In genomic region chr7:114933665-114934064, GRCh38 we compare ENCODE assay signal across 25 cellular contexts. TPM values are rescaled to one million over a fixed set of nuclear protein-coding genes. Genes with fewer than 3 reads are reported as not detected.
DNase-seq lines count a peak whose midpoint lies in the region; ATAC-seq and TF ChIP-seq lines count a peak whose summit lies in the region.
"Had no signal": no experiment of that assay in that cellular context is flagged by ENCODE, and none has a peak within 500 bp of the region (broad histone marks: within the 10 kb centered on the region; RNA-seq: fewer than 3 reads in every experiment).

No MANE protein-coding gene starts in this region.

- H3K9ac ChIP-seq in OCI-LY3 (ENCODE audit: low read length): peak overlapping the region; percentile 91
- H3K9ac ChIP-seq: neural progenitor cell, SK-N-SH had no signal

- H3K9me3 Mint-ChIP-seq in activated CD4-positive, alpha-beta T cell treated with anti-CD3 and anti-CD28 coated beads, Interleukin-2, amount 10 ng/mL, durations not matched to agents 24 days and 14 days: peaks cover 2% of the 10 kb centered on the region
- H3K9me3 Mint-ChIP-seq in activated CD4-positive, alpha-beta T cell treated with anti-CD3 and anti-CD28 coated beads, Interleukin-2, amount 10 ng/mL, durations not matched to agents 7 days and 5 days: no peaks in the 10 kb centered on the region
- no peaks in the 10 kb centered on the region for H3K9me3 Mint-ChIP-seq in CD8-positive, alpha-beta memory T cell
- H3K9me3 Mint-ChIP-seq: activated naive CD4-positive, alpha-beta T cell treated with anti-CD3 and anti-CD28 coated beads, Interleukin-2, amount 10 ng/mL, durations not matched to agents 7 days and 5 days; H9; neural progenitor cell; T-helper 1 cell treated with Interleukin-12 subunit alpha and Interleukin-12 subunit beta and Interleukin-4 antibody, amounts not matched to agents 30 μg/mL and 1 μg/mL, for 36 hours had no signal

- intact Hi-C loops in activated CD4-positive, alpha-beta T cell treated with anti-CD3 and anti-CD28 coated beads, Interleukin-2, amount 10 ng/mL, durations not matched to agents 24 days and 14 days (cut with micrococcal nuclease): loop anchor here (2.0 to 5.0 kb wide), 3 partner anchors 17 to 66 kb away; no protein-coding TSS in a partner anchor
- intact Hi-C loops in spleen (cut with DNase I; ENCODE audit: low total_unique reads): no loop called here

- H3K4me1 ChIP-seq in CD8-positive, alpha-beta memory T cell (ENCODE audit: insufficient read depth, low read length): peaks cover 81% of the 10 kb centered on the region
- peaks cover 86% of the 10 kb centered on the region for H3K4me1 ChIP-seq in OCI-LY3 (ENCODE audit: low read length)
- peaks cover 49 to 98% (median 85%) of the 10 kb centered on the region in 6 donors for H3K4me1 ChIP-seq in spleen
- H3K4me1 ChIP-seq: foreskin keratinocyte had no signal

- no peak overlapping the region for H2AFZ ChIP-seq in OCI-LY3 (ENCODE audit: low read depth, low read length)
- H2AFZ ChIP-seq: neural progenitor cell had no signal

- 74 to 88% (median 84%) methylated on average over 5 of the region's 5 CpGs for WGBS in spleen, 5 donors

- no peak overlapping the region for H3K27ac ChIP-seq in CD8-positive, alpha-beta memory T cell (ENCODE audit: low read depth, low read length)
- H3K27ac ChIP-seq in OCI-LY3 (ENCODE audit: low read length) (peak overlapping the region; percentile 96), spleen (peak overlapping the region; percentile 9 to 97 (median 62))
- H3K27ac ChIP-seq: 22Rv1, foreskin keratinocyte, neural progenitor cell had no signal

- peaks cover 46% of the 10 kb centered on the region for H3K4me1 Mint-ChIP-seq in activated CD4-positive, alpha-beta T cell treated with anti-CD3 and anti-CD28 coated beads, Interleukin-2, amount 10 ng/mL, durations not matched to agents 24 days and 14 days
- peaks cover 38% of the 10 kb centered on the region for H3K4me1 Mint-ChIP-seq in activated CD4-positive, alpha-beta T cell treated with anti-CD3 and anti-CD28 coated beads, Interleukin-2, amount 10 ng/mL, durations not matched to agents 7 days and 5 days
- H3K4me1 Mint-ChIP-seq in CD8-positive, alpha-beta memory T cell: peaks cover 4 to 49% (median 40%) of the 10 kb centered on the region in 3 donors

- no peaks in the 10 kb centered on the region for H3K9me3 ChIP-seq in CD8-positive, alpha-beta memory T cell (ENCODE audit: low read length)
- no peaks in the 10 kb centered on the region for H3K9me3 ChIP-seq in OCI-LY3 (ENCODE audit: insufficient read depth, low read length)
- no peaks in the 10 kb centered on the region for H3K9me3 ChIP-seq in spleen
- H3K9me3 ChIP-seq: heart left ventricle, right atrium auricular region, SK-N-SH had no signal

- H3K4me3 ChIP-seq in CD8-positive, alpha-beta memory T cell (ENCODE audit: low read length): no peak overlapping the region
- peak overlapping the region; percentile 72 for H3K4me3 ChIP-seq in OCI-LY3 (ENCODE audit: low read length)
- peak overlapping the region in 1 of 8 donors; percentile 1 for H3K4me3 ChIP-seq in spleen
- H3K4me3 ChIP-seq: heart left ventricle, lung, neural progenitor cell, right atrium auricular region had no signal

- H4K20me1 ChIP-seq in OCI-LY3 (ENCODE audit: insufficient read depth, low read length): peaks cover 20% of the 10 kb centered on the region; the same call in 1 of the 2 replicates

- CTCF ChIA-PET in activated CD4-positive, alpha-beta T cell treated with anti-CD3 and anti-CD28 coated beads, Interleukin-2, amount 10 ng/mL, durations not matched to agents 7 days and 5 days (lab: Charles Lee): interaction anchor here (1.0 to 1.1 kb wide), 2 partner anchors 11 to 47 kb away, joined by 3 read pairs; no protein-coding TSS in a partner anchor
- CTCF ChIA-PET in CD8-positive, alpha-beta memory T cell (lab: Charles Lee): no interaction called here

- no peak for ATAC-seq in HG02981 (IDR thresholded peaks at IDR 0.05; ENCODE audit: unreplicated experiment)
- ATAC-seq: foreskin keratinocyte, heart left ventricle had no signal

- no peak for DNase-seq in activated CD4-positive, alpha-beta T cell treated with anti-CD3 and anti-CD28 coated beads, Interleukin-2, amount 10 ng/mL, durations not matched to agents 24 days and 14 days
- no peak for DNase-seq in activated CD4-positive, alpha-beta T cell treated with anti-CD3 and anti-CD28 coated beads, Interleukin-2, amount 10 ng/mL, durations not matched to agents 7 days and 5 days
- DNase-seq in CD8-positive, alpha-beta memory T cell: no peak
- no peak for DNase-seq in spleen
- no peak for DNase-seq in effector CD8-positive, alpha-beta T cell (lab: John Stamatoyannopoulos, UW)
- no peak for DNase-seq in amniotic stem cell (lab: John Stamatoyannopoulos, UW)
- DNase-seq: activated naive CD4-positive, alpha-beta T cell treated with anti-CD3 and anti-CD28 coated beads, Interleukin-2, amount 10 ng/mL, durations not matched to agents 7 days and 5 days; aorta; foreskin keratinocyte; H9; heart left ventricle; KBM-7; kidney glomerular epithelial cell; MM.1S; NCI-H1417; NCI-H2107; NCI-H82; SK-N-SH had no signal

- peak overlapping the region; percentile 87 for H3K4me2 ChIP-seq in OCI-LY3 (ENCODE audit: low read length)
- H3K4me2 ChIP-seq: neural progenitor cell, SK-N-SH had no signal

- H3K27me3 ChIP-seq in CD8-positive, alpha-beta memory T cell (ENCODE audit: insufficient read depth, low read length, poor library complexity, severe bottlenecking): no peaks in the 10 kb centered on the region
- H3K27me3 ChIP-seq in OCI-LY3 (ENCODE audit: low read depth, low read length) (no peaks in the 10 kb centered on the region), spleen (replicated peaks in 1 of 7) (no peaks in the 10 kb centered on the region)
- H3K27me3 ChIP-seq: foreskin keratinocyte, heart left ventricle, neural progenitor cell, right atrium auricular region had no signal

- POLR2A ChIA-PET in activated CD4-positive, alpha-beta T cell treated with anti-CD3 and anti-CD28 coated beads, Interleukin-2, amount 10 ng/mL, durations not matched to agents 7 days and 5 days (lab: Charles Lee): no interaction called here
- POLR2A ChIA-PET in CD8-positive, alpha-beta memory T cell (lab: Charles Lee): no interaction called here

- no peaks in the 10 kb centered on the region for H3K27me3 Mint-ChIP-seq in activated CD4-positive, alpha-beta T cell treated with anti-CD3 and anti-CD28 coated beads, Interleukin-2, amount 10 ng/mL, durations not matched to agents 24 days and 14 days
- no peaks in the 10 kb centered on the region for H3K27me3 Mint-ChIP-seq in activated CD4-positive, alpha-beta T cell treated with anti-CD3 and anti-CD28 coated beads, Interleukin-2, amount 10 ng/mL, durations not matched to agents 7 days and 5 days
- no peaks in the 10 kb centered on the region for H3K27me3 Mint-ChIP-seq in CD8-positive, alpha-beta memory T cell
- H3K27me3 Mint-ChIP-seq: activated naive CD4-positive, alpha-beta T cell treated with anti-CD3 and anti-CD28 coated beads, Interleukin-2, amount 10 ng/mL, durations not matched to agents 7 days and 5 days had no signal

- TF ChIP-seq CTCF in OCI-LY3 (IDR thresholded peaks at IDR 0.05; ENCODE audit: low read depth, low read length): no peak
- no peak for TF ChIP-seq CTCF in spleen (IDR thresholded peaks at IDR 0.05 in 8 of 11, conservative IDR thresholded peaks at IDR 0.05 in 3 of 11)

- H3K36me3 ChIP-seq in CD8-positive, alpha-beta memory T cell (ENCODE audit: insufficient read depth, low read length): no peaks in the 10 kb centered on the region
- H3K36me3 ChIP-seq in OCI-LY3 (replicated peaks; ENCODE audit: low read depth, low read length) (peaks cover 20% of the 10 kb centered on the region), spleen (no peaks in the 10 kb centered on the region)
- H3K36me3 ChIP-seq: heart left ventricle, neural progenitor cell, right atrium auricular region had no signal

- peak overlapping the region; percentile 25 for H3K4me3 Mint-ChIP-seq in activated CD4-positive, alpha-beta T cell treated with anti-CD3 and anti-CD28 coated beads, Interleukin-2, amount 10 ng/mL, durations not matched to agents 24 days and 14 days
- H3K4me3 Mint-ChIP-seq in activated CD4-positive, alpha-beta T cell treated with anti-CD3 and anti-CD28 coated beads, Interleukin-2, amount 10 ng/mL, durations not matched to agents 7 days and 5 days: no peak overlapping the region
- H3K4me3 Mint-ChIP-seq in CD8-positive, alpha-beta memory T cell: peak overlapping the region in 6 of 7 donors; percentile 23 to 69 (median 46)
- H3K4me3 Mint-ChIP-seq: activated naive CD4-positive, alpha-beta T cell treated with anti-CD3 and anti-CD28 coated beads, Interleukin-2, amount 10 ng/mL, durations not matched to agents 7 days and 5 days; H9; neural progenitor cell had no signal

- H3K36me3 Mint-ChIP-seq in activated CD4-positive, alpha-beta T cell treated with anti-CD3 and anti-CD28 coated beads, Interleukin-2, amount 10 ng/mL, durations not matched to agents 24 days and 14 days (ENCODE audit: low read depth): peaks cover 46% of the 10 kb centered on the region
- H3K36me3 Mint-ChIP-seq in activated CD4-positive, alpha-beta T cell treated with anti-CD3 and anti-CD28 coated beads, Interleukin-2, amount 10 ng/mL, durations not matched to agents 7 days and 5 days (ENCODE audit: low read depth): peaks cover 47% of the 10 kb centered on the region
- H3K36me3 Mint-ChIP-seq in CD8-positive, alpha-beta memory T cell: peaks cover 0 to 8% (median 4%) of the 10 kb centered on the region in 3 donors
- H3K36me3 Mint-ChIP-seq: neural progenitor cell had no signal

- peaks cover 98% of the 10 kb centered on the region for H3K79me2 ChIP-seq in OCI-LY3 (ENCODE audit: low read length)

- no peak for TF ChIP-seq POLR2A in spleen (IDR thresholded peaks at IDR 0.05)

- H3K27ac Mint-ChIP-seq in activated CD4-positive, alpha-beta T cell treated with anti-CD3 and anti-CD28 coated beads, Interleukin-2, amount 10 ng/mL, durations not matched to agents 24 days and 14 days: no peak overlapping the region
- no peak overlapping the region for H3K27ac Mint-ChIP-seq in activated CD4-positive, alpha-beta T cell treated with anti-CD3 and anti-CD28 coated beads, Interleukin-2, amount 10 ng/mL, durations not matched to agents 7 days and 5 days
- peak overlapping the region in 7 of 8 donors; percentile 44 to 98 (median 73) for H3K27ac Mint-ChIP-seq in CD8-positive, alpha-beta memory T cell
- H3K27ac Mint-ChIP-seq: activated naive CD4-positive, alpha-beta T cell treated with anti-CD3 and anti-CD28 coated beads, Interleukin-2, amount 10 ng/mL, durations not matched to agents 7 days and 5 days; H9; neural progenitor cell had no signal

RNA-seq across cellular contexts. Expression of gene MDFIC, which starts 11.8 kb away (rescaled TPM):
- total RNA-seq in activated CD4-positive, alpha-beta T cell treated with anti-CD3 and anti-CD28 coated beads, Interleukin-2, amount 10 ng/mL, durations not matched to agents 24 days and 14 days: 172 and 175 TPM in 2 replicates
- total RNA-seq in activated CD4-positive, alpha-beta T cell treated with anti-CD3 and anti-CD28 coated beads, Interleukin-2, amount 10 ng/mL, durations not matched to agents 7 days and 5 days: 10 to 100 TPM; 75.4 to 91.2 TPM
- total RNA-seq in CD8-positive, alpha-beta memory T cell: 100 to 1,000 TPM; 131 to 135 TPM
- 125 TPM for polyA plus RNA-seq in CD8-positive, alpha-beta memory T cell
- total RNA-seq in spleen: 10 to 100 TPM; 39.0 to 97.3 (median 62.2) TPM
- 10 to 100 TPM; 22.1 to 32.8 (median 26.2) TPM for polyA plus RNA-seq in spleen

Comparison
In these comparisons a context has a peak if more than half of its experiments do, and no peak if none do; other contexts are left out.
1. H3K27ac Mint-ChIP-seq: peak in CD8-positive, alpha-beta memory T cell (7 of 8); none in activated CD4-positive, alpha-beta T cell treated with anti-CD3 and anti-CD28 coated beads, Interleukin-2, amount 10 ng/mL, durations not matched to agents 24 days and 14 days (single experiment) and activated CD4-positive, alpha-beta T cell treated with anti-CD3 and anti-CD28 coated beads, Interleukin-2, amount 10 ng/mL, durations not matched to agents 7 days and 5 days (single experiment).